ENCODE assay signal across 1 cellular context in genomic region chr19:46985532-46986415, GRCh38.
TF ChIP-seq lines count a peak whose summit lies in the region.

No MANE protein-coding gene starts in this region.

TF ChIP-seq in H1, 55 proteins besides CTCF, POLR2A, EP300 and RAD21:
- TF ChIP-seq CHD2 (IDR thresholded peaks at IDR 0.05; ENCODE audit: low read length) (no peak), BACH1 (IDR thresholded peaks at IDR 0.05; ENCODE audit: low read length) (no peak)
TF ChIP-seq in H1: peak in this region for 0.
